ENCODE assay signal across 35 cellular contexts in genomic region chr2:171512683-171513082, GRCh38.
"Had no signal": no experiment of that assay in that cellular context is flagged by ENCODE, and none has a peak within 500 bp of the region (broad histone marks: within the 10 kb centered on the region; RNA-seq: fewer than 3 reads in every experiment).

No MANE protein-coding gene starts in this region.

- DNase-seq: activated CD4-positive, alpha-beta T cell treated with anti-CD3 and anti-CD28 coated beads for 36 hours; activated CD4-positive, alpha-beta T cell treated with anti-CD3 and anti-CD28 coated beads, Interleukin-2, amount 10 ng/mL, durations not matched to agents 7 days and 5 days; activated CD4-positive, alpha-beta T cell treated with anti-CD3 and anti-CD28 coated beads, Interleukin-2, amount 50 U/mL, for 48 hours; activated CD8-positive, alpha-beta T cell treated with anti-CD3 and anti-CD28 coated beads, Interleukin-2, amount 10 ng/mL, durations not matched to agents 7 days and 5 days; activated effector memory CD4-positive, alpha-beta T cell treated with Interleukin-2 at 50 U/mL for 16 hours; activated naive CD4-positive, alpha-beta T cell treated with anti-CD3 and anti-CD28 coated beads, Interleukin-2, amount 10 ng/mL, durations not matched to agents 7 days and 5 days; activated naive CD8-positive, alpha-beta T cell treated with anti-CD3 and anti-CD28 coated beads, Interleukin-2, amount 50 U/mL, for 24 hours; activated T-cell treated with anti-CD3 and anti-CD28 coated beads, Interleukin-2, amount 50 U/mL, for 24 hours; amniotic stem cell; aorta; brain microvascular endothelial cell; MM.1S; MV-4-11; NCI-H1092 treated with DMSO at 0.1 percent for 48 hours; NCI-H1417; NCI-H146; NCI-H187; NCI-H2029 treated with DMSO at 0.1 percent for 48 hours; NCI-H2107; NCI-H2171; NCI-H510A; NCI-H526; NCI-H748 treated with DMSO at 0.1 percent for 48 hours; NK-92 treated with Interleukin-12 subunit alpha and Interleukin-12 subunit beta, amount 100 ng/mL, for 24 hours; SHP77 treated with DMSO at 0.1 percent for 48 hours; SK-N-SH had no signal

- H3K27ac ChIP-seq: brain microvascular endothelial cell, SJSA1 had no signal

- H3K9ac ChIP-seq: SK-N-SH had no signal

- H3K9me3 ChIP-seq: SJSA1, SK-N-SH had no signal

- H3K36me3 ChIP-seq: brain microvascular endothelial cell, SJSA1 had no signal

- H3K27me3 ChIP-seq: brain microvascular endothelial cell, SJSA1 had no signal

- FAIRE-seq: TTC549 had no signal

- H3K27ac Mint-ChIP-seq: activated CD4-positive, alpha-beta T cell treated with anti-CD3 and anti-CD28 coated beads for 36 hours; activated CD4-positive, alpha-beta T cell treated with anti-CD3 and anti-CD28 coated beads, Interleukin-2, amount 10 ng/mL, durations not matched to agents 7 days and 5 days; activated CD8-positive, alpha-beta T cell treated with anti-CD3 and anti-CD28 coated beads, Interleukin-2, amount 10 ng/mL, durations not matched to agents 7 days and 5 days; activated naive CD4-positive, alpha-beta T cell treated with anti-CD3 and anti-CD28 coated beads, Interleukin-2, amount 10 ng/mL, durations not matched to agents 7 days and 5 days; activated naive CD8-positive, alpha-beta T cell; activated naive CD8-positive, alpha-beta T cell treated with anti-CD3 and anti-CD28 coated beads, Interleukin-2, amount 50 U/mL, for 24 hours; activated T-cell treated with anti-CD3 and anti-CD28 coated beads, Interleukin-2, amount 50 U/mL, for 24 hours; T-helper 1 cell treated with Interleukin-12 subunit alpha and Interleukin-12 subunit beta and Interleukin-4 antibody, amounts not matched to agents 30 μg/mL and 1 μg/mL, for 36 hours; T-helper 2 cell treated with Interferon-gamma antibody and Interleukin-4, amounts not matched to agents 5 μg/mL and 100 μg/mL, for 36 hours; WTC11 had no signal

- H3K27me3 Mint-ChIP-seq: activated CD4-positive, alpha-beta T cell treated with anti-CD3 and anti-CD28 coated beads for 36 hours; activated naive CD8-positive, alpha-beta T cell; activated naive CD8-positive, alpha-beta T cell treated with anti-CD3 and anti-CD28 coated beads, Interleukin-2, amount 50 U/mL, for 24 hours; activated T-cell treated with anti-CD3 and anti-CD28 coated beads, Interleukin-2, amount 50 U/mL, for 24 hours; central memory CD8-positive, alpha-beta T cell had no signal

- ATAC-seq: activated CD4-positive, alpha-beta T cell treated with anti-CD3 and anti-CD28 coated beads for 36 hours; activated CD4-positive, CD25-positive, alpha-beta regulatory T cell treated with anti-CD3 and anti-CD28 coated beads, Interleukin-2, amount 50 U/mL, for 24 hours; activated CD8-positive, alpha-beta T cell treated with anti-CD3 and anti-CD28 coated beads, Interleukin-2, amount 10 ng/mL, durations not matched to agents 7 days and 5 days; activated naive CD8-positive, alpha-beta T cell treated with anti-CD3 and anti-CD28 coated beads, Interleukin-2, amount 50 U/mL, for 24 hours; Panc1; WTC11 had no signal

- H3K4me2 ChIP-seq: SK-N-SH had no signal

- H3K4me3 ChIP-seq: SJSA1 had no signal

- H3K36me3 Mint-ChIP-seq: activated naive CD4-positive, alpha-beta T cell treated with anti-CD3 and anti-CD28 coated beads, Interleukin-2, amount 10 ng/mL, durations not matched to agents 7 days and 5 days; WTC11 had no signal

- H3K9me3 Mint-ChIP-seq: activated CD4-positive, alpha-beta T cell treated with anti-CD3 and anti-CD28 coated beads, Interleukin-2, amount 10 ng/mL, durations not matched to agents 7 days and 5 days; activated naive CD4-positive, alpha-beta T cell treated with anti-CD3 and anti-CD28 coated beads, Interleukin-2, amount 10 ng/mL, durations not matched to agents 7 days and 5 days; activated naive CD8-positive, alpha-beta T cell treated with anti-CD3 and anti-CD28 coated beads, Interleukin-2, amount 50 U/mL, for 24 hours; activated T-cell treated with anti-CD3 and anti-CD28 coated beads, Interleukin-2, amount 50 U/mL, for 24 hours; central memory CD8-positive, alpha-beta T cell; T-helper 1 cell treated with Interleukin-12 subunit alpha and Interleukin-12 subunit beta and Interleukin-4 antibody, amounts not matched to agents 30 μg/mL and 1 μg/mL, for 36 hours; T-helper 2 cell treated with Interferon-gamma antibody and Interleukin-4, amounts not matched to agents 5 μg/mL and 100 μg/mL, for 36 hours had no signal

- H3K4me3 Mint-ChIP-seq: activated CD4-positive, alpha-beta T cell treated with anti-CD3 and anti-CD28 coated beads for 36 hours; activated CD4-positive, alpha-beta T cell treated with anti-CD3 and anti-CD28 coated beads, Interleukin-2, amount 10 ng/mL, durations not matched to agents 7 days and 5 days; activated CD8-positive, alpha-beta T cell treated with anti-CD3 and anti-CD28 coated beads, Interleukin-2, amount 10 ng/mL, durations not matched to agents 7 days and 5 days; activated naive CD4-positive, alpha-beta T cell treated with anti-CD3 and anti-CD28 coated beads, Interleukin-2, amount 10 ng/mL, durations not matched to agents 7 days and 5 days; activated naive CD8-positive, alpha-beta T cell; activated naive CD8-positive, alpha-beta T cell treated with anti-CD3 and anti-CD28 coated beads, Interleukin-2, amount 50 U/mL, for 24 hours; activated T-cell treated with anti-CD3 and anti-CD28 coated beads, Interleukin-2, amount 50 U/mL, for 24 hours; central memory CD8-positive, alpha-beta T cell; T-helper 1 cell treated with Interleukin-12 subunit alpha and Interleukin-12 subunit beta and Interleukin-4 antibody, amounts not matched to agents 30 μg/mL and 1 μg/mL, for 36 hours; T-helper 2 cell treated with Interferon-gamma antibody and Interleukin-4, amounts not matched to agents 5 μg/mL and 100 μg/mL, for 36 hours; WTC11 had no signal
